18 cellular contexts compared by ENCODE assay signal in genomic region chr15:57597431-57597830, GRCh38. TPM values are rescaled to one million over a fixed set of nuclear protein-coding genes. Genes with fewer than 3 reads are reported as not detected.
DNase-seq lines count a peak whose midpoint lies in the region; ATAC-seq and TF ChIP-seq lines count a peak whose summit lies in the region.
"Had no signal": no experiment of that assay in that cellular context is flagged by ENCODE, and none has a peak within 500 bp of the region (broad histone marks: within the 10 kb centered on the region; RNA-seq: fewer than 3 reads in every experiment).

No MANE protein-coding gene starts in this region.

- POLR2A ChIA-PET in CD8-positive, alpha-beta memory T cell (lab: Charles Lee): no interaction called here

- H3K36me3 ChIP-seq in right atrium auricular region (peaks cover 17% of the 10 kb centered on the region), left lung (no peaks in the 10 kb centered on the region), spleen (no peaks in the 10 kb centered on the region)
- H3K36me3 ChIP-seq in CD8-positive, alpha-beta memory T cell (ENCODE audit: insufficient read depth, low read length): no peaks in the 10 kb centered on the region

- CTCF ChIA-PET in CD8-positive, alpha-beta memory T cell (lab: Charles Lee): no interaction called here

- H3K4me3 ChIP-seq in right atrium auricular region (no peak overlapping the region), left lung (no peak overlapping the region), spleen (no peak overlapping the region)
- no peak overlapping the region for H3K4me3 ChIP-seq in CD8-positive, alpha-beta memory T cell (ENCODE audit: low read length)
- H3K4me3 ChIP-seq: GM23338 had no signal

- intact Hi-C loops in left ventricle myocardium superior (cut with micrococcal nuclease): no loop called here
- intact Hi-C loops in left lung (cut with DNase I): no loop called here
- intact Hi-C loops in spleen (cut with DNase I; ENCODE audit: low total_unique reads): no loop called here

- no peak overlapping the region for H3K4me3 Mint-ChIP-seq in CD8-positive, alpha-beta memory T cell
- H3K4me3 Mint-ChIP-seq: CD14-positive monocyte, GM23338 had no signal

- no peaks in the 10 kb centered on the region for H3K36me3 Mint-ChIP-seq in CD8-positive, alpha-beta memory T cell

- peak overlapping the region; percentile 91 to 93 for H3K27ac ChIP-seq in right atrium auricular region
- H3K27ac ChIP-seq in left lung: peak overlapping the region; percentile 26 to 60
- peak overlapping the region in 5 of 8 donors; percentile 45 to 85 (median 74) for H3K27ac ChIP-seq in spleen
- no peak overlapping the region for H3K27ac ChIP-seq in CD8-positive, alpha-beta memory T cell (ENCODE audit: low read depth, low read length)

- H3K4me1 Mint-ChIP-seq in CD8-positive, alpha-beta memory T cell: peaks cover 0 to 4% (median 0%) of the 10 kb centered on the region in 3 donors

- no peaks in the 10 kb centered on the region for H3K27me3 ChIP-seq in right atrium auricular region
- peaks cover 0 to 4% of the 10 kb centered on the region in 2 donors for H3K27me3 ChIP-seq in left lung
- peaks cover 0 to 4% (median under 1%) of the 10 kb centered on the region in 7 donors for H3K27me3 ChIP-seq in spleen (replicated peaks in 1 of 7)
- no peaks in the 10 kb centered on the region for H3K27me3 ChIP-seq in CD8-positive, alpha-beta memory T cell (ENCODE audit: insufficient read depth, low read length, poor library complexity, severe bottlenecking)

- H3K9me3 Mint-ChIP-seq in CD8-positive, alpha-beta memory T cell: no peaks in the 10 kb centered on the region
- H3K9me3 Mint-ChIP-seq: GM23338 had no signal

- ATAC-seq in left ventricle myocardium superior (no peak), left lung (no peak), GM19328 (IDR thresholded peaks at IDR 0.05; ENCODE audit: unreplicated experiment) (no peak)
- ATAC-seq: GM23338 had no signal

- no peak for TF ChIP-seq CTCF in right atrium auricular region (IDR thresholded peaks at IDR 0.05)
- TF ChIP-seq CTCF in left lung (IDR thresholded peaks at IDR 0.05): no peak
- no peak for TF ChIP-seq CTCF in spleen (IDR thresholded peaks at IDR 0.05 in 8 of 11, conservative IDR thresholded peaks at IDR 0.05 in 3 of 11)

- H3K27ac Mint-ChIP-seq in CD8-positive, alpha-beta memory T cell: no peak overlapping the region
- H3K27ac Mint-ChIP-seq: CD14-positive monocyte, GM23338 had no signal

- WGBS in spleen, 5 donors: 51 to 87% (median 73%) methylated on average over 3 of the region's 3 CpGs

- H3K4me1 ChIP-seq in right atrium auricular region: peaks cover 0 to 34% of the 10 kb centered on the region in 2 donors
- no peaks in the 10 kb centered on the region for H3K4me1 ChIP-seq in left lung
- H3K4me1 ChIP-seq in spleen: peaks cover 3 to 41% (median 8%) of the 10 kb centered on the region in 6 donors
- H3K4me1 ChIP-seq in CD8-positive, alpha-beta memory T cell (ENCODE audit: insufficient read depth, low read length): no peaks in the 10 kb centered on the region

- peaks cover 6 to 19% of the 10 kb centered on the region in 2 donors for H3K27me3 Mint-ChIP-seq in CD8-positive, alpha-beta memory T cell

- no peak for TF ChIP-seq POLR2A in spleen (IDR thresholded peaks at IDR 0.05)

- H3K9me3 ChIP-seq in right atrium auricular region: no peaks in the 10 kb centered on the region
- no peaks in the 10 kb centered on the region for H3K9me3 ChIP-seq in left lung
- H3K9me3 ChIP-seq in spleen: no peaks in the 10 kb centered on the region
- H3K9me3 ChIP-seq in CD8-positive, alpha-beta memory T cell (ENCODE audit: low read length): no peaks in the 10 kb centered on the region

- no peak for DNase-seq in right atrium auricular region (ENCODE audit: low spot score)
- no peak for DNase-seq in left ventricle myocardium superior
- DNase-seq in left lung: no peak
- DNase-seq in spleen: no peak
- DNase-seq in CD8-positive, alpha-beta memory T cell: no peak
- no peak for DNase-seq in COLO668 (lab: John Stamatoyannopoulos, UW; ENCODE audit: unreplicated experiment)
- DNase-seq in NCI-H1092 treated with DMSO at 0.1 percent for 48 hours (lab: John Stamatoyannopoulos, UW): no peak
- DNase-seq: DMS79 treated with DMSO at 0.1 percent for 48 hours; IMR-90; NCI-H1436 treated with DMSO at 0.1 percent for 48 hours; NCI-H2081; NCI-H2227 treated with DMSO at 0.1 percent for 48 hours; NK-92 treated with Interleukin-12 subunit alpha and Interleukin-12 subunit beta, amount 100 ng/mL, for 24 hours; OCI-M1 had no signal

RNA-seq across cellular contexts. Expression of gene MYZAP, which starts 5.7 kb away (rescaled TPM):
- total RNA-seq in right atrium auricular region (100 to 1,000 TPM; 305 to 491 TPM), left ventricle myocardium superior (930 TPM), left lung (10 to 100 TPM; 17.1 to 20.0 TPM), spleen (10 to 100 TPM in 6 of 7 donors, 1 to 10 TPM in 1; 9.1 to 26.2 (median 15.0) TPM)
- 10 to 100 TPM in 1 of 3 donors, 1 to 10 TPM in 2; 4.1 to 15.9 (median 4.1) TPM for polyA plus RNA-seq in spleen
- not detected for total RNA-seq in CD8-positive, alpha-beta memory T cell
- polyA plus RNA-seq in CD8-positive, alpha-beta memory T cell: not detected
- total RNA-seq: A673, IMR-90 had no signal
- polyA plus RNA-seq: IMR-90 had no signal

Comparison
In these comparisons a context has a peak if more than half of its experiments do, and no peak if none do; other contexts are left out.
1. RNA of gene MYZAP, which starts 5.7 kb away (total RNA-seq): 930 TPM in left ventricle myocardium superior (single experiment) and 305 to 491 TPM in right atrium auricular region; 17.1 to 20.0 TPM in left lung, 9.1 to 26.2 TPM in spleen and not detected in CD8-positive, alpha-beta memory T cell; every median in the first group is over 10 times any median in the second.